In the genomic region with DNA sequence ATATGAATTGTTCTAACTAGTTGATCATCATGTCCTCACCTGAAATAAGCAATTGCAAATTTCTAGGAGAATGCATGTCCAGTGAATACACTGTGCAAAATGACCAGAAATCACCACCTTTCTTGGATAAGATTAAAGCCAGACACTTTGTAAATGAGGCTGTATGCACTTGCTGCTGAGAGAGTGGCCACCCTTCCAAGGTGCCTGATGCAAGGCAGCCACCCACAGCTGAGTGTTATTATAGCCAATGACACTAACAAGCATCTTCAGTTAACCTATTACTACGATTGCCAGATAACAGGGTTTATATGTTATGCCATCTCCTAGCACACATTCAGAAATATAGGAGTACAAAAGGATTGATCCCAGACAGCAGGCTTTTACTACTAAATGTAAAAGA, we compare ENCODE assay signal across 30 cellular contexts.
"Had no signal": no experiment of that assay in that cellular context is flagged by ENCODE, and none has a peak within 500 bp of the region (broad histone marks: within the 10 kb centered on the region; RNA-seq: fewer than 3 reads in every experiment).

No MANE protein-coding gene starts in this region.

- DNase-seq: Kasumi-1; KG1; MG63; NCI-H1048; NCI-H1092 treated with DMSO at 0.1 percent for 48 hours; NCI-H1105 treated with DMSO at 0.1 percent for 48 hours; NCI-H1417; NCI-H1436; NCI-H146; NCI-H1694; NCI-H187; NCI-H1930; NCI-H2029 treated with DMSO at 0.1 percent for 48 hours; NCI-H2081 treated with DMSO at 0.1 percent for 48 hours; NCI-H2171 treated with DMSO at 0.1 percent for 48 hours; NCI-H2227 treated with DMSO at 0.1 percent for 48 hours; NCI-H345; NCI-H446; NCI-H510A treated with DMSO at 0.1 percent for 48 hours; NCI-H524 treated with DMSO at 0.1 percent for 48 hours; NCI-H774; NK-92 treated with Interleukin-12 subunit alpha and Interleukin-12 subunit beta, amount 100 ng/mL, for 24 hours; Peyer's patch; RPMI8226; SHP77; SIG-M5; SJCRH30; T-cell had no signal

- H3K4me1 ChIP-seq: Peyer's patch, SJCRH30 had no signal

- ATAC-seq: K562, SK-N-SH treated with all-trans-retinoic acid at 6 μM for 48 hours, T-cell had no signal

- H3K27ac ChIP-seq: Peyer's patch, SJCRH30 had no signal

- H3K27me3 ChIP-seq: MG63, Peyer's patch, SJCRH30 had no signal

- H3K9me3 ChIP-seq: MG63, Peyer's patch, SJCRH30 had no signal

- H3K4me3 ChIP-seq: K562, MG63, Peyer's patch, SJCRH30 had no signal

- H3K36me3 ChIP-seq: MG63, Peyer's patch, SJCRH30 had no signal
